Comparison of ENCODE assay signal across 1 cellular context in genomic region chr4:127479031-127479622, GRCh38.
TF ChIP-seq lines count a peak whose summit lies in the region.

No MANE protein-coding gene starts in this region.

TF ChIP-seq in WTC11, 78 proteins besides CTCF, POLR2A, EP300 and RAD21 (continued from another document):
- TF ChIP-seq ZNF219 (CRISPR knock-in tag; IDR thresholded peaks at IDR 0.05; ENCODE audit: borderline replicate concordance) = no peak
